1 cellular context compared by ENCODE assay signal in genomic region chr20:2109425-2110210, GRCh38.
TF ChIP-seq lines count a peak whose summit lies in the region.

No MANE protein-coding gene starts in this region.

TF ChIP-seq in K562, 482 proteins besides CTCF, POLR2A, EP300 and RAD21 (continued from another document):
- TF ChIP-seq CEBPZ (IDR thresholded peaks at IDR 0.05; ENCODE audit: borderline replicate concordance, low read depth, low read length) (no peak), RFX1 (IDR thresholded peaks at IDR 0.05) (peak; percentile 57), REST (CRISPR knock-in tag; IDR thresholded peaks at IDR 0.05; ENCODE audit: low read depth) (no peak), HSF4 (CRISPR knock-in tag; IDR thresholded peaks at IDR 0.05; ENCODE audit: borderline replicate concordance) (no peak)
